In the genomic region with DNA sequence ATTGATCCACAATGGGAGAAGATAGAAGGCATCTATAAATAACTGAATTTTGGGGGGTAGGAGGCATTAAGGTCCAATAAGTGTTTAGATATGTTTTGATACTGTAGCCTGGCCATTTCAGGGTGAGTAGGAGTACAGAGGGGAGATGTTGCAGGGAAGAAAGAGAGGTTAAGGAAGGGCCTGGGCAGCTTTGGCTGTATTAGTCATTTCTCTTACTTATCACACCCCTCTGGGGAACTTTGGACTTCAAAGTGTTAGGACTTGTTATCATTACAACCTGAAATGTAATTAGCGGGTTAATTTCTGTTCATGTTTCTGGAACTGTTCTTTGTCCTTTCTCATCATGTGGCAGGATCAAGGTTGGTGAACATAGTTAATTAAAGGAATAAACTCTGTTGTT, we compare ENCODE assay signal across 12 cellular contexts. TPM values are rescaled to one million over a fixed set of nuclear protein-coding genes. Genes with fewer than 3 reads are reported as not detected.
DNase-seq lines count a peak whose midpoint lies in the region; ATAC-seq and TF ChIP-seq lines count a peak whose summit lies in the region.
"Had no signal": no experiment of that assay in that cellular context is flagged by ENCODE, and none has a peak within 500 bp of the region (broad histone marks: within the 10 kb centered on the region; RNA-seq: fewer than 3 reads in every experiment).

No MANE protein-coding gene starts in this region.

- no peak for TF ChIP-seq CTCF in glutamatergic neuron (IDR thresholded peaks at IDR 0.05; ENCODE audit: partially characterized antibody, unreplicated experiment)

- H3K27me3 ChIP-seq in GM23248 (replicated peaks; ENCODE audit: insufficient read depth) = no peaks in the 10 kb centered on the region
- no peaks in the 10 kb centered on the region for H3K27me3 ChIP-seq in skeletal muscle tissue (ENCODE audit: control insufficient read depth in 3 of 3, insufficient read depth in 3 of 3, low read length in 3 of 3)

- 83 to 88% methylated on average over 1 of the region's 1 CpG for whole genome bisulfite sequencing in GM23248 (ENCODE audit: low coverage in 1 of 2, low lambda C conversion rate in 2 of 2, missing lambda C conversion rate in 2 of 2), 2 experiments

- H3K36me3 Mint-ChIP-seq in T-helper 17 cell (ENCODE audit: low read depth) = no peaks in the 10 kb centered on the region
- no peaks in the 10 kb centered on the region for H3K36me3 Mint-ChIP-seq in glutamatergic neuron (ENCODE audit: unreplicated experiment)

- no peaks in the 10 kb centered on the region for H3K9me3 ChIP-seq in GM23248 (ENCODE audit: low read depth)
- no peaks in the 10 kb centered on the region for H3K9me3 ChIP-seq in T-helper 17 cell (ENCODE audit: control insufficient read depth, low read length, poor library complexity, severe bottlenecking)
- H3K9me3 ChIP-seq in skeletal muscle tissue (ENCODE audit: control insufficient read depth in 3 of 3, low read length in 3 of 3) = no peaks in the 10 kb centered on the region

- H3F3A ChIP-seq in GM23248 (ENCODE audit: insufficient read depth) = peaks cover 20% of the 10 kb centered on the region

- no peaks in the 10 kb centered on the region for H3K36me3 ChIP-seq in GM23248 (ENCODE audit: low read depth)
- H3K36me3 ChIP-seq in skeletal muscle tissue (ENCODE audit: control insufficient read depth in 3 of 3, insufficient read depth in 3 of 3, low read length in 3 of 3) = no peaks in the 10 kb centered on the region

- H3K27me3 Mint-ChIP-seq in T-helper 17 cell (no peaks in the 10 kb centered on the region), glutamatergic neuron (ENCODE audit: unreplicated experiment) (peaks cover 3% of the 10 kb centered on the region)

- peaks cover 100% of the 10 kb centered on the region for H3K79me2 ChIP-seq in GM23248 (ENCODE audit: insufficient read depth)

- no peak overlapping the region for H3K4me3 ChIP-seq in GM23248
- H3K4me3 ChIP-seq in skeletal muscle tissue (ENCODE audit: low read length in 3 of 3) = no peak overlapping the region
- H3K4me3 ChIP-seq: SK-N-MC had no signal

- ATAC-seq in T-helper 17 cell (no peak), GM21529 (IDR thresholded peaks at IDR 0.05; ENCODE audit: unreplicated experiment) (no peak), HG03469 (IDR thresholded peaks at IDR 0.05; ENCODE audit: unreplicated experiment) (no peak), HG03432 (IDR thresholded peaks at IDR 0.05; ENCODE audit: unreplicated experiment) (no peak)

- H3K4me3 Mint-ChIP-seq in T-helper 17 cell = peak overlapping the region; percentile 26
- peak overlapping the region; percentile 58 for H3K4me3 Mint-ChIP-seq in glutamatergic neuron (ENCODE audit: unreplicated experiment)

- peaks cover 12% of the 10 kb centered on the region for H3K9me3 Mint-ChIP-seq in glutamatergic neuron (ENCODE audit: unreplicated experiment)

- peaks cover 50% of the 10 kb centered on the region for H3K4me1 ChIP-seq in GM23248 (ENCODE audit: insufficient read depth)
- peaks cover 56 to 65% (median 58%) of the 10 kb centered on the region in 3 donors for H3K4me1 ChIP-seq in skeletal muscle tissue (ENCODE audit: control insufficient read depth in 3 of 3, insufficient read depth in 3 of 3, low read length in 3 of 3)

- peak; percentile 39 for DNase-seq in GM23248
- no peak for DNase-seq in T-helper 17 cell
- no peak for DNase-seq in glutamatergic neuron
- DNase-seq in NCI-H1694 (lab: John Stamatoyannopoulos, UW) = no peak
- DNase-seq: activated gamma-delta T cell, NCI-H2107 had no signal

- H4K20me1 ChIP-seq in GM23248 (ENCODE audit: insufficient read depth) = peaks cover 3% of the 10 kb centered on the region; the same call in 1 of the 2 replicates

- H3K27ac ChIP-seq in GM23248 (no peak overlapping the region), skeletal muscle tissue (ENCODE audit: low read depth, low read length) (peak overlapping the region; percentile 55)
- H3K27ac ChIP-seq: SK-N-MC had no signal

- H2AFZ ChIP-seq in GM23248 = no peak overlapping the region
- H2AFZ ChIP-seq: parathyroid adenoma had no signal

- no peaks in the 10 kb centered on the region for H3K9me2 ChIP-seq in GM23248 (ENCODE audit: insufficient read depth)

- H3K27ac Mint-ChIP-seq in T-helper 17 cell (peak overlapping the region; percentile 85), glutamatergic neuron (ENCODE audit: unreplicated experiment) (no peak overlapping the region)

- peaks cover 74% of the 10 kb centered on the region for H3K4me1 Mint-ChIP-seq in T-helper 17 cell
- peaks cover 53% of the 10 kb centered on the region for H3K4me1 Mint-ChIP-seq in glutamatergic neuron (ENCODE audit: low read depth, unreplicated experiment)

- H3K9ac ChIP-seq in GM23248 (no peak overlapping the region), skeletal muscle tissue (ENCODE audit: low read depth in 1 of 3, low read length in 3 of 3) (no peak overlapping the region)
- H3K9ac ChIP-seq: parathyroid adenoma had no signal

- in situ Hi-C loops in GM23248 (cut with MboI) = no loop called here

- H3K4me2 ChIP-seq in GM23248 (ENCODE audit: unreplicated experiment) = peak overlapping the region; percentile 60

RNA-seq across cellular contexts. Expression of gene SUSD6, which starts 40.3 kb away (rescaled TPM):
- 12.2 and 15.6 TPM in 2 replicates for total RNA-seq in GM23248 (2014; rRNA removed; shearing (Covaris generic))
- polyA plus RNA-seq in GM23248 (2016; fragmentation: Nextera tagmentation; extraction: Ambion mirVana) = 23.2 and 24.1 TPM in 2 replicates
- total RNA-seq in T-helper 17 cell = 100 to 1,000 TPM in 1 of 2 donors, 10 to 100 TPM in 1; 94.7 to 101 TPM
- total RNA-seq in glutamatergic neuron (ENCODE audit: unreplicated experiment) = 106 TPM
- 10.4 TPM for total RNA-seq in skeletal muscle tissue
